ENCODE assay signal across 8 cellular contexts in the genomic region with DNA sequence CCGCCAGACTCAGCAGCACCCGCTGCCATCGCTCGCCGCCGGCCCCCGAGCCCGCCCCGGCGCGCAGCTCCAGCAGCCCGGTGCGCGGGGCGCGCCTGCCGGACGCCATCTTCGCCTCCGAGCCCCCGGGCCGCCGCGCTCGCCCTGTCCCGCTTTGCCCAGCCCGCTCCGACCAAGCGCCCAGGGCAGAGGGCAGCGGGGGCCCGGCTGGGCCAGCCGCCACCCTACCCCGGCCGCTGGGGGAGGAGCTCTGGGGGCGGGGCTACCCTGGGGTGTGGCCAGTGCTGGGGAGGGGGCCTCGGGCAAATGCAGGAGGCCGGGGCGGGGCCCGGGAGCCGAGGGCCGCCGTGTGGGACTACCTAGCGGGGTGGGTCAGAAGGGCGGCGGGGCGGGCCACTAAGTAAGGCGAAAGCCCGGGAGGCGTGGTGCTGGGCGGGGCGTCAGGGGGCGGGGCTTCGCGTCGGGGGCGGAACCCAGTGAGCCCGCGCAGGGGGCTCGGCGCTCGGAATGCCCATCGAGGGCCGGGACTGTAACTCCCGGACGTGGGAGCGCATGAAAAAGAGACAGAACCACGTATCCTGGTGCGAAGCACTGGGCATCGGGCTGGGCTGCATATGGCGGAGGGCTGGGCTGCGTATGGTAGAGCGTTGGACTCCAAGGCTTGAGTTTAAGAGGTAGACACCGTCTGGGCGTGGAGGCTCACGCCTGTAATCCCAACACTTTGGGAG. TPM values are rescaled to one million over a fixed set of nuclear protein-coding genes. Genes with fewer than 3 reads are reported as not detected.
DNase-seq lines count a peak whose midpoint lies in the region; ATAC-seq and TF ChIP-seq lines count a peak whose summit lies in the region.

Gene SNTA1 (minus strand): TSS at position 252 of the 728 bp plus-strand sequence. CDS start 143 bp downstream, at position 109.

- no peak for TF ChIP-seq EP300 in sigmoid colon (IDR thresholded peaks at IDR 0.05)

- intact Hi-C loops in body of pancreas (cut with DNase I), result no loop called here
- intact Hi-C loops in sigmoid colon (cut with DNase I), result loop anchor here (5.0 to 10.0 kb wide), 3 partner anchors 41 to 291 kb away; partner anchors contain the start of genes C20orf144, CDK5RAP1 and ZNF341

- TF ChIP-seq CTCF in body of pancreas (IDR thresholded peaks at IDR 0.05) (no peak), sigmoid colon (IDR thresholded peaks at IDR 0.05) (no peak)

- H3K4me3 ChIP-seq in body of pancreas (peak within 1 kb of the TSS; percentile 30 to 33), iPS DF 6.9 (ENCODE audit: low read length) (peak within 1 kb of the TSS; percentile 65; the same call in 1 of the 2 replicates), sigmoid colon (peak within 1 kb of the TSS; percentile 53 to 86 (median 84))

- ATAC-seq in HG02870 (IDR thresholded peaks at IDR 0.05; ENCODE audit: unreplicated experiment) (peak; percentile 74), body of pancreas (peak; percentile 97), GM21717 (IDR thresholded peaks at IDR 0.05; ENCODE audit: unreplicated experiment) (no peak)

- H3K4me1 ChIP-seq in body of pancreas, result peaks cover 25% of the 10 kb centered on the region
- H3K4me1 ChIP-seq in iPS DF 6.9 (ENCODE audit: control insufficient read depth, insufficient read depth, low read length), result 0 out of 2 replicates have a peak, but pooled peaks cover 2% of the 10 kb centered on the region
- peaks cover 0 to 25% (median 14%) of the 10 kb centered on the region in 4 donors for H3K4me1 ChIP-seq in sigmoid colon

- DNase-seq in GM04503 (ENCODE audit: low read depth) (peak; percentile 8), NCI-H2081 (lab: John Stamatoyannopoulos, UW) (peak; percentile 73 to 77), UCSD-AML1 (lab: John Stamatoyannopoulos, UW; ENCODE audit: unreplicated experiment) (peak; percentile 87), body of pancreas (peak; percentile 97 to 99 (median 98)), iPS DF 6.9 (ENCODE audit: low read depth, low spot score) (peak; percentile 43), sigmoid colon (peak; percentile 96)

- H3K36me3 ChIP-seq in body of pancreas (replicated peaks in 1 of 2; ENCODE audit: insufficient read depth in 1 of 2, low read depth in 2 of 2), result no peaks in the 10 kb centered on the region
- no peaks in the 10 kb centered on the region for H3K36me3 ChIP-seq in iPS DF 6.9 (ENCODE audit: control insufficient read depth, insufficient read depth, low read length)
- H3K36me3 ChIP-seq in sigmoid colon, result no peaks in the 10 kb centered on the region

- H3K9me3 ChIP-seq in body of pancreas, result no peaks in the 10 kb centered on the region
- H3K9me3 ChIP-seq in iPS DF 6.9 (ENCODE audit: control insufficient read depth, insufficient read depth, low read length), result no peaks in the 10 kb centered on the region
- H3K9me3 ChIP-seq in sigmoid colon, result no peaks in the 10 kb centered on the region

- H3K27ac ChIP-seq in body of pancreas (peak within 1 kb of the TSS; percentile 66 to 79 (median 75)), iPS DF 6.9 (ENCODE audit: low read length) (no peak within 1 kb of the TSS), sigmoid colon (peak within 1 kb of the TSS; percentile 83 to 91 (median 86))

- no peaks in the 10 kb centered on the region for H3K27me3 ChIP-seq in body of pancreas
- H3K27me3 ChIP-seq in iPS DF 6.9 (ENCODE audit: control insufficient read depth, insufficient read depth, low read length), result peaks cover 11% of the 10 kb centered on the region; the same call in 1 of the 2 replicates
- H3K27me3 ChIP-seq in sigmoid colon, result no peaks in the 10 kb centered on the region

- WGBS in body of pancreas, 2 donors, result 0 to 1% methylated on average over 20 to 53 of the region's 75 CpGs
- no CpG with 5 or more reads among the region's 75 CpGs for WGBS in iPS DF 6.9 (ENCODE audit: insufficient coverage, insufficient read length)
- WGBS in sigmoid colon, 2 donors, result 1% methylated on average over 75 of the region's 75 CpGs

- peak in 2 of 3 donors; percentile 29 to 51 for TF ChIP-seq POLR2A in body of pancreas (IDR thresholded peaks at IDR 0.05)
- TF ChIP-seq POLR2A in sigmoid colon (IDR thresholded peaks at IDR 0.05), result no peak

RNA-seq across cellular contexts. Expression of gene SNTA1, which starts in this region (rescaled TPM):
- 10 to 100 TPM; 19.8 to 22.6 TPM for total RNA-seq in body of pancreas
- 10 to 100 TPM; 29.3 to 42.7 (median 33.4) TPM for total RNA-seq in sigmoid colon
- polyA plus RNA-seq in sigmoid colon, result 1 to 10 TPM; 5.8 to 7.8 (median 6.1) TPM

Comparison
In these comparisons a context has a peak if more than half of its experiments do, and no peak if none do; other contexts are left out.
1. DNase-seq: peak in every context shown above with its lines; median percentile 98 in body of pancreas; 96 in sigmoid colon; 87 in UCSD-AML1; 75 in NCI-H2081; 43 in iPS DF 6.9; 8 in GM04503.
2. H3K4me3 ChIP-seq: peak in every context shown above with its lines; median percentile 84 in sigmoid colon; 65 in iPS DF 6.9; 32 in body of pancreas.
3. POLR2A ChIP-seq: peak in body of pancreas (2 of 3); none in sigmoid colon (0 of 2).